In genomic region chr1:39673215-39673614, GRCh38 we compare ENCODE assay signal across 20 cellular contexts. TPM values are rescaled to one million over a fixed set of nuclear protein-coding genes. Genes with fewer than 3 reads are reported as not detected.
"Had no signal": no experiment of that assay in that cellular context is flagged by ENCODE, and none has a peak within 500 bp of the region (broad histone marks: within the 10 kb centered on the region; RNA-seq: fewer than 3 reads in every experiment).

No MANE protein-coding gene starts in this region.

- H3K36me3 ChIP-seq: ascending aorta, Peyer's patch, WERI-Rb-1 had no signal

- H3K4me3 ChIP-seq: ascending aorta, body of pancreas had no signal

- H3K4me3 Mint-ChIP-seq: activated CD4-positive, alpha-beta T cell treated with anti-CD3 and anti-CD28 coated beads for 36 hours; activated CD8-positive, alpha-beta T cell treated with anti-CD3 and anti-CD28 coated beads for 36 hours; activated naive CD8-positive, alpha-beta T cell treated with anti-CD3 and anti-CD28 coated beads, Interleukin-2, amount 50 U/mL, for 24 hours had no signal

- H3K27ac ChIP-seq: ascending aorta, body of pancreas, Peyer's patch, RWPE1, WERI-Rb-1 had no signal

- H3K27ac Mint-ChIP-seq: activated CD4-positive, alpha-beta T cell treated with anti-CD3 and anti-CD28 coated beads for 36 hours; activated CD8-positive, alpha-beta T cell treated with anti-CD3 and anti-CD28 coated beads for 36 hours; activated naive CD8-positive, alpha-beta T cell treated with anti-CD3 and anti-CD28 coated beads, Interleukin-2, amount 50 U/mL, for 24 hours; activated T-cell treated with anti-CD3 and anti-CD28 coated beads, Interleukin-2, amount 50 U/mL, for 72 hours; activated T-helper 2 cell treated with anti-CD3 and anti-CD28 coated beads, Interferon-gamma antibody, Interleukin-2, Interleukin-4, amounts not matched to agents 10 μg/mL and 5 μg/mL and 100 μg/mL, durations not matched to agents 14 hours and 24 hours and 36 hours had no signal

- ATAC-seq: activated naive CD8-positive, alpha-beta T cell treated with anti-CD3 and anti-CD28 coated beads, Interleukin-2, amount 50 U/mL, for 24 hours; activated T-cell treated with anti-CD3 and anti-CD28 coated beads, Interleukin-2, amount 50 U/mL, for 72 hours; body of pancreas had no signal

- H3K36me3 Mint-ChIP-seq: T-cell had no signal

- DNase-seq: activated naive CD4-positive, alpha-beta T cell treated with anti-CD3 and anti-CD28 coated beads, Interleukin-2, amount 50 U/mL, for 16 hours; amniotic stem cell; NCI-H1105; NCI-H1436; NCI-H2029 treated with DMSO at 0.1 percent for 48 hours; NCI-H510A treated with DMSO at 0.1 percent for 48 hours; Peyer's patch; SHP77; T-helper 2 cell; T1000 had no signal

- H3K9me3 Mint-ChIP-seq: activated CD8-positive, alpha-beta T cell treated with anti-CD3 and anti-CD28 coated beads for 36 hours; activated naive CD8-positive, alpha-beta T cell treated with anti-CD3 and anti-CD28 coated beads, Interleukin-2, amount 50 U/mL, for 24 hours; activated T-cell treated with anti-CD3 and anti-CD28 coated beads, Interleukin-2, amount 50 U/mL, for 72 hours; activated T-helper 2 cell treated with anti-CD3 and anti-CD28 coated beads, Interferon-gamma antibody, Interleukin-2, Interleukin-4, amounts not matched to agents 10 μg/mL and 5 μg/mL and 100 μg/mL, durations not matched to agents 14 hours and 24 hours and 36 hours; T-cell had no signal

- H3K27me3 ChIP-seq: ascending aorta, body of pancreas had no signal

- H3K9me3 ChIP-seq: ascending aorta, body of pancreas, Peyer's patch had no signal

RNA-seq across cellular contexts. Expression of gene NT5C1A, which starts 1.3 kb away (rescaled TPM):
- total RNA-seq: ascending aorta, Peyer's patch had no signal

RNA-seq across cellular contexts. Expression of gene HPCAL4, which starts 18.0 kb away (rescaled TPM):
- total RNA-seq: ascending aorta had no signal
